In genomic region chr2:54456526-54457325, GRCh38 we compare ENCODE assay signal across 1 cellular context.
TF ChIP-seq lines count a peak whose summit lies in the region.

No MANE protein-coding gene starts in this region.

TF ChIP-seq in liver, 16 proteins besides CTCF, POLR2A, EP300 and RAD21 (continued from another document):
- TF ChIP-seq MAX (IDR thresholded peaks at IDR 0.05) (no peak), HNF4A (conservative IDR thresholded peaks at IDR 0.05) (no peak), YY1 (IDR thresholded peaks at IDR 0.05) (no peak), NR2F2 (IDR thresholded peaks at IDR 0.05) (no peak), SP1 (IDR thresholded peaks at IDR 0.05) (no peak), HNF4G (IDR thresholded peaks at IDR 0.05) (no peak), GABPA (IDR thresholded peaks at IDR 0.05 in 1 of 2, conservative IDR thresholded peaks at IDR 0.05 in 1 of 2) (no peak)
